19 cellular contexts compared by ENCODE assay signal in genomic region chr3:5479229-5479799, GRCh38.
A peak's percentile ranks its signal among the peaks of the same experiment; 100 is the strongest.
DNase-seq lines count a peak whose midpoint lies in the region; ATAC-seq and TF ChIP-seq lines count a peak whose summit lies in the region.
"Had no signal": no experiment of that assay in that cellular context is flagged by ENCODE, and none has a peak within 500 bp of the region (broad histone marks: within the 10 kb centered on the region; RNA-seq: fewer than 3 reads in every experiment).

No MANE protein-coding gene starts in this region.

- CTCF ChIA-PET in MCF 10A (lab: Yijun Ruan, JAX) = interaction anchor here (0.6 kb wide), 1 partner anchor 63 kb away, joined by 3 read pairs; no protein-coding TSS in a partner anchor
- CTCF ChIA-PET in CD8-positive, alpha-beta T cell (lab: Charles Lee) = no interaction called here

- no peak overlapping the region for H3K27ac ChIP-seq in breast epithelium
- no peak overlapping the region for H3K27ac ChIP-seq in epithelial cell of prostate
- peak overlapping the region in 1 of 4 donors; percentile 27 for H3K27ac ChIP-seq in transverse colon
- H3K27ac ChIP-seq in CD8-positive, alpha-beta T cell (ENCODE audit: low read depth, low read length) = no peak overlapping the region
- no peak overlapping the region for H3K27ac ChIP-seq in Karpas-422 (ENCODE audit: low read length)
- H3K27ac ChIP-seq: dorsolateral prefrontal cortex, left lung, neural progenitor cell, spleen, testis had no signal

- no peak overlapping the region for H3K4me3 ChIP-seq in breast epithelium
- H3K4me3 ChIP-seq in transverse colon = no peak overlapping the region
- no peak overlapping the region for H3K4me3 ChIP-seq in CD8-positive, alpha-beta T cell (ENCODE audit: low read depth, low read length)
- H3K4me3 ChIP-seq in Karpas-422 (ENCODE audit: low read length) = no peak overlapping the region
- H3K4me3 ChIP-seq: dorsolateral prefrontal cortex, left lung, neural progenitor cell, spleen, testis had no signal

- TF ChIP-seq CTCF in MCF 10A (IDR thresholded peaks at IDR 0.05; ENCODE audit: unreplicated experiment) = no peak
- no peak for TF ChIP-seq CTCF in breast epithelium (IDR thresholded peaks at IDR 0.05)
- no peak for TF ChIP-seq CTCF in transverse colon (IDR thresholded peaks at IDR 0.05)
- no peak for TF ChIP-seq CTCF in CD8-positive, alpha-beta T cell (IDR thresholded peaks at IDR 0.05)

- ATAC-seq in GM19324 (IDR thresholded peaks at IDR 0.05; ENCODE audit: low FRiP score, unreplicated experiment) = no peak
- no peak for ATAC-seq in CD8-positive, alpha-beta T cell
- ATAC-seq: left lung had no signal

- intact Hi-C loops in MCF 10A (cut with micrococcal nuclease) = no loop called here
- intact Hi-C loops in breast epithelium (cut with DNase I; ENCODE audit: low total_unique reads) = no loop called here
- intact Hi-C loops in transverse colon (cut with DNase I; ENCODE audit: low total_unique reads) = no loop called here
- intact Hi-C loops in CD8-positive, alpha-beta T cell (cut with DNase I, micrococcal nuclease) = no loop called here

- H3K79me2 ChIP-seq in Karpas-422 (ENCODE audit: low read length) = no peaks in the 10 kb centered on the region

- H3K4me1 ChIP-seq in breast epithelium (no peaks in the 10 kb centered on the region), transverse colon (peaks cover 0 to 11% (median 0%) of the 10 kb centered on the region in 4 donors), Karpas-422 (ENCODE audit: low read length) (no peaks in the 10 kb centered on the region)
- H3K4me1 ChIP-seq in CD8-positive, alpha-beta T cell (ENCODE audit: insufficient read depth, low read length) = no peaks in the 10 kb centered on the region
- H3K4me1 ChIP-seq: left lung, neural progenitor cell, spleen, testis had no signal

- H3K9me3 ChIP-seq in breast epithelium (no peaks in the 10 kb centered on the region), transverse colon (no peaks in the 10 kb centered on the region), Karpas-422 (ENCODE audit: low read length) (no peaks in the 10 kb centered on the region)
- H3K9me3 ChIP-seq in CD8-positive, alpha-beta T cell (ENCODE audit: low read length) = no peaks in the 10 kb centered on the region
- H3K9me3 ChIP-seq: left lung, spleen, testis had no signal

- POLR2A ChIA-PET in MCF 10A (lab: Yijun Ruan, JAX) = no interaction called here
- POLR2A ChIA-PET in CD8-positive, alpha-beta T cell (lab: Charles Lee) = no interaction called here

- no peaks in the 10 kb centered on the region for H3K36me3 Mint-ChIP-seq in MCF 10A (ENCODE audit: insufficient read depth, unreplicated experiment)
- no peaks in the 10 kb centered on the region for H3K36me3 Mint-ChIP-seq in CD8-positive, alpha-beta T cell
- H3K36me3 Mint-ChIP-seq: neural progenitor cell had no signal

- no peak for TF ChIP-seq EP300 in transverse colon (IDR thresholded peaks at IDR 0.05; ENCODE audit: low read depth)

- H3K9me3 Mint-ChIP-seq in MCF 10A (ENCODE audit: unreplicated experiment) = no peaks in the 10 kb centered on the region
- no peaks in the 10 kb centered on the region for H3K9me3 Mint-ChIP-seq in CD8-positive, alpha-beta T cell
- H3K9me3 Mint-ChIP-seq: activated CD4-positive, alpha-beta T cell treated with anti-CD3 and anti-CD28 coated beads, Interleukin-2, amount 10 ng/mL, durations not matched to agents 24 days and 14 days; CD4-positive, alpha-beta T cell; neural progenitor cell had no signal

- in situ Hi-C loops in transverse colon (cut with MboI; ENCODE audit: low pct_ligation_motif_present in 1 of 4, low pct_unique_long_range_greater_than_20kb in 1 of 4, low sequenced_read_pairs in 3 of 4) = no loop called here

- DNase-seq in MCF 10A (ENCODE audit: unreplicated experiment) = peak; percentile 43
- no peak for DNase-seq in breast epithelium (ENCODE audit: low spot score in 2 of 2)
- peak; percentile 54 for DNase-seq in HT1080 (ENCODE audit: low read depth)
- DNase-seq in epithelial cell of prostate (ENCODE audit: low read depth, low spot score) = peak; percentile 8
- peak; percentile 34 for DNase-seq in transverse colon
- DNase-seq in CD8-positive, alpha-beta T cell = no peak
- DNase-seq in Karpas-422 = no peak
- DNase-seq: activated CD4-positive, alpha-beta T cell treated with anti-CD3 and anti-CD28 coated beads, Interleukin-2, amount 10 ng/mL, durations not matched to agents 24 days and 14 days; activated gamma-delta T cell treated with Interleukin-2 at 50 U/mL for 16 hours; amniotic stem cell; caudate nucleus; CD4-positive, alpha-beta T cell; dorsolateral prefrontal cortex; GOT3; left lung; spleen; testis had no signal

- no peak overlapping the region for H3K4me3 Mint-ChIP-seq in MCF 10A (ENCODE audit: unreplicated experiment)
- H3K4me3 Mint-ChIP-seq in CD8-positive, alpha-beta T cell = no peak overlapping the region
- H3K4me3 Mint-ChIP-seq: activated CD4-positive, alpha-beta T cell treated with anti-CD3 and anti-CD28 coated beads, Interleukin-2, amount 10 ng/mL, durations not matched to agents 24 days and 14 days; CD4-positive, alpha-beta T cell; neural progenitor cell had no signal

- H3K4me2 ChIP-seq in Karpas-422 (ENCODE audit: low read depth, low read length, poor library complexity, severe bottlenecking) = no peak overlapping the region
- H3K4me2 ChIP-seq: neural progenitor cell had no signal

- H3K4me1 Mint-ChIP-seq in MCF 10A (ENCODE audit: insufficient read depth, unreplicated experiment) = no peaks in the 10 kb centered on the region
- no peaks in the 10 kb centered on the region for H3K4me1 Mint-ChIP-seq in CD8-positive, alpha-beta T cell (ENCODE audit: low read depth)
- H3K4me1 Mint-ChIP-seq: activated CD4-positive, alpha-beta T cell treated with anti-CD3 and anti-CD28 coated beads, Interleukin-2, amount 10 ng/mL, durations not matched to agents 24 days and 14 days had no signal

- no peaks in the 10 kb centered on the region for H3K27me3 Mint-ChIP-seq in MCF 10A (ENCODE audit: insufficient read depth, unreplicated experiment)
- H3K27me3 Mint-ChIP-seq in CD8-positive, alpha-beta T cell (ENCODE audit: low read depth) = no peaks in the 10 kb centered on the region

- no peaks in the 10 kb centered on the region for H4K20me1 ChIP-seq in Karpas-422 (ENCODE audit: insufficient read depth, low read depth, low read length)

- no peaks in the 10 kb centered on the region for H3K27me3 ChIP-seq in breast epithelium
- no peaks in the 10 kb centered on the region for H3K27me3 ChIP-seq in transverse colon
- H3K27me3 ChIP-seq in CD8-positive, alpha-beta T cell (ENCODE audit: insufficient read depth, low read length) = no peaks in the 10 kb centered on the region
- no peaks in the 10 kb centered on the region for H3K27me3 ChIP-seq in Karpas-422 (ENCODE audit: low read length)
- H3K27me3 ChIP-seq: left lung, neural progenitor cell, spleen, testis had no signal

- no peak for TF ChIP-seq POLR2A in breast epithelium (IDR thresholded peaks at IDR 0.05)
- TF ChIP-seq POLR2A in transverse colon (IDR thresholded peaks at IDR 0.05) = no peak

- no TSS peak for BruUV-seq in MCF 10A (replicated peaks; lab: Mats Ljungman, UMichigan)

- H3K36me3 ChIP-seq in breast epithelium (no peaks in the 10 kb centered on the region), transverse colon (no peaks in the 10 kb centered on the region), Karpas-422 (ENCODE audit: insufficient read depth, low read length) (no peaks in the 10 kb centered on the region; the same call in 1 of the 2 replicates)
- H3K36me3 ChIP-seq in CD8-positive, alpha-beta T cell (ENCODE audit: insufficient read depth, low read length) = no peaks in the 10 kb centered on the region
- H3K36me3 ChIP-seq: left lung, neural progenitor cell, spleen had no signal

- no peaks in the 10 kb centered on the region for H3K9me2 ChIP-seq in Karpas-422 (replicated peaks; ENCODE audit: insufficient read depth, low read length)

- H2AFZ ChIP-seq in Karpas-422 (ENCODE audit: low read length) = no peak overlapping the region
- H2AFZ ChIP-seq: neural progenitor cell had no signal

- WGBS in transverse colon (ENCODE audit: low coverage in 1 of 2), 2 donors = 88% methylated on average over 2 of the region's 2 CpGs; no CpG with 5 or more reads in 1 of the 2 donors

- H3K27ac Mint-ChIP-seq in MCF 10A (ENCODE audit: low read depth, unreplicated experiment) = no peak overlapping the region
- H3K27ac Mint-ChIP-seq in CD8-positive, alpha-beta T cell = no peak overlapping the region
- H3K27ac Mint-ChIP-seq: activated CD4-positive, alpha-beta T cell treated with anti-CD3 and anti-CD28 coated beads, Interleukin-2, amount 10 ng/mL, durations not matched to agents 24 days and 14 days; CD4-positive, alpha-beta T cell; neural progenitor cell had no signal

- H3K9ac ChIP-seq in Karpas-422 (ENCODE audit: low read length) = no peak overlapping the region
- H3K9ac ChIP-seq: neural progenitor cell had no signal

Comparison
In these comparisons a context has a peak if more than half of its experiments do, and no peak if none do; other contexts are left out.
1. DNase-seq: peak in MCF 10A (single experiment), HT1080 (single experiment), epithelial cell of prostate (single experiment) and transverse colon (single experiment); none in breast epithelium (0 of 2), CD8-positive, alpha-beta T cell (0 of 7) and Karpas-422 (single experiment).